In the genomic region with DNA sequence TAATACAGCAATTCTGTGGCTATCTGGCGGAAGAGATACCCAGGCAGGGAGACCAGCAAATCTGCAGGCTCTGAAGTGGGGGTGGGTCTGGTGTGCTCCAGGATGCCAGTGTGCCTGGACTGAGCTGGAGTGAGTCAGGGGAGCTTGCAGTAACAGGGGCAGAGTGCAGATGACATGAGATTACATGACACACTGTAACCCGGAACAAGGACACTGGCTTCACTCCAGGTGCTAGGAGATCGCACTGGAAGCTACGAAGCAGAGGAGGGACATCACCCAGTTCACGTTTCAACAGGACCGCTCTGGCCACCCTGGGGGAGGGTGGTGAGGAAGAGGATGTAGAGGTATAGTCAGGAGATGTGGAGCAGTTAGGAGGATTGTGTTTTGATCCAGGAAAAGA, we compare ENCODE assay signal across 18 cellular contexts.
DNase-seq lines count a peak whose midpoint lies in the region; ATAC-seq, FAIRE-seq and TF ChIP-seq lines count a peak whose summit lies in the region.
"Had no signal": no experiment of that assay in that cellular context is flagged by ENCODE, and none has a peak within 500 bp of the region (broad histone marks: within the 10 kb centered on the region; RNA-seq: fewer than 3 reads in every experiment).

No MANE protein-coding gene starts in this region.

- TF ChIP-seq CTCF in epithelial cell of esophagus (IDR thresholded peaks at IDR 0.05; ENCODE audit: insufficient read depth, low read depth, low read length, missing control alignments): no peak
- TF ChIP-seq CTCF in keratinocyte (optimal IDR thresholded peaks at IDR 0.05 in 1 of 3, IDR thresholded peaks at IDR 0.05 in 1 of 3, conservative IDR thresholded peaks at IDR 0.05 in 1 of 3; ENCODE audit: extremely low read depth in 1 of 3, insufficient read depth in 2 of 3, low read length in 3 of 3): no peak
- TF ChIP-seq CTCF in CD8-positive, alpha-beta T cell (IDR thresholded peaks at IDR 0.05): no peak

- H3K36me3 Mint-ChIP-seq in stimulated activated naive CD8-positive, alpha-beta T cell treated with anti-CD3 and anti-CD28 coated beads, Interleukin-15, Interleukin-2, amounts not matched to agents 100 ng/mL and 50 ng/mL, for 24 hours (ENCODE audit: low read depth): peaks cover 4% of the 10 kb centered on the region
- no peaks in the 10 kb centered on the region for H3K36me3 Mint-ChIP-seq in CD8-positive, alpha-beta T cell
- H3K36me3 Mint-ChIP-seq: CD4-positive, alpha-beta memory T cell had no signal

- no peak overlapping the region for H3K4me3 Mint-ChIP-seq in stimulated activated naive CD8-positive, alpha-beta T cell treated with anti-CD3 and anti-CD28 coated beads, Interleukin-15, Interleukin-2, amounts not matched to agents 100 ng/mL and 50 ng/mL, for 24 hours
- no peak overlapping the region for H3K4me3 Mint-ChIP-seq in CD8-positive, alpha-beta T cell
- H3K4me3 Mint-ChIP-seq: CD4-positive, alpha-beta memory T cell; GM23338; H9 had no signal

- H3K4me3 ChIP-seq in epithelial cell of esophagus (ENCODE audit: low read length) (no peak overlapping the region), keratinocyte (ENCODE audit: control insufficient read depth in 2 of 3, extremely low read depth in 1 of 3, insufficient read depth in 2 of 3, low read depth in 1 of 3, low read length in 3 of 3) (no peak overlapping the region)
- no peak overlapping the region for H3K4me3 ChIP-seq in effector memory CD4-positive, alpha-beta T cell (ENCODE audit: insufficient read depth, low read depth, low read length, poor library complexity, severe bottlenecking)
- no peak overlapping the region for H3K4me3 ChIP-seq in CD8-positive, alpha-beta T cell (ENCODE audit: low read depth, low read length)
- H3K4me3 ChIP-seq: GM23338 had no signal

- no peaks in the 10 kb centered on the region for H3K36me3 ChIP-seq in keratinocyte (ENCODE audit: control insufficient read depth in 2 of 2, extremely low read depth in 1 of 2, insufficient read depth in 2 of 2, low read length in 2 of 2)
- no peaks in the 10 kb centered on the region for H3K36me3 ChIP-seq in effector memory CD4-positive, alpha-beta T cell (ENCODE audit: control insufficient read depth, insufficient read depth, low read length)
- H3K36me3 ChIP-seq in CD8-positive, alpha-beta T cell (ENCODE audit: insufficient read depth, low read length): no peaks in the 10 kb centered on the region

- H3K9ac ChIP-seq in keratinocyte (ENCODE audit: control insufficient read depth, extremely low read depth, insufficient read depth, low read length): no peak overlapping the region

- ATAC-seq in stimulated activated naive CD8-positive, alpha-beta T cell treated with anti-CD3 and anti-CD28 coated beads, Interleukin-15, Interleukin-2, amounts not matched to agents 100 U/mL and 50 U/mL, for 24 hours: no peak
- no peak for ATAC-seq in CD8-positive, alpha-beta T cell
- ATAC-seq: GM23338, HCT116 had no signal

- H3K27me3 Mint-ChIP-seq in stimulated activated naive CD8-positive, alpha-beta T cell treated with anti-CD3 and anti-CD28 coated beads, Interleukin-15, Interleukin-2, amounts not matched to agents 100 ng/mL and 50 ng/mL, for 24 hours: peaks cover 13% of the 10 kb centered on the region
- H3K27me3 Mint-ChIP-seq in CD8-positive, alpha-beta T cell (ENCODE audit: low read depth): peaks cover 8% of the 10 kb centered on the region

- no peak for FAIRE-seq in keratinocyte (lab: Jason Lieb, UNC)
- FAIRE-seq: G401.6, GM12892, GM19239 had no signal

- no peaks in the 10 kb centered on the region for H3K4me1 Mint-ChIP-seq in stimulated activated naive CD8-positive, alpha-beta T cell treated with anti-CD3 and anti-CD28 coated beads, Interleukin-15, Interleukin-2, amounts not matched to agents 100 ng/mL and 50 ng/mL, for 24 hours (ENCODE audit: low read depth)
- H3K4me1 Mint-ChIP-seq in CD8-positive, alpha-beta T cell (ENCODE audit: low read depth): no peaks in the 10 kb centered on the region
- H3K4me1 Mint-ChIP-seq: CD4-positive, alpha-beta memory T cell; GM23338; H9 had no signal

- H3K9me3 ChIP-seq in keratinocyte (ENCODE audit: control insufficient read depth, low read depth, low read length): peaks cover 10% of the 10 kb centered on the region
- no peaks in the 10 kb centered on the region for H3K9me3 ChIP-seq in effector memory CD4-positive, alpha-beta T cell (ENCODE audit: control insufficient read depth, low read length)
- no peaks in the 10 kb centered on the region for H3K9me3 ChIP-seq in CD8-positive, alpha-beta T cell (ENCODE audit: low read length)

- no peak overlapping the region for H3K4me2 ChIP-seq in keratinocyte (ENCODE audit: control insufficient read depth, extremely low read depth, insufficient read depth, low read depth, low read length)
- H3K4me2 ChIP-seq: GM23338 had no signal

- H2AFZ ChIP-seq in keratinocyte (ENCODE audit: control insufficient read depth, low read length): no peak overlapping the region
- H2AFZ ChIP-seq: GM23338 had no signal

- H3K9me1 ChIP-seq in keratinocyte (ENCODE audit: control insufficient read depth, extremely low read depth, insufficient read depth, low read length): no peaks in the 10 kb centered on the region

- H3K27ac Mint-ChIP-seq in stimulated activated naive CD8-positive, alpha-beta T cell treated with anti-CD3 and anti-CD28 coated beads, Interleukin-15, Interleukin-2, amounts not matched to agents 100 ng/mL and 50 ng/mL, for 24 hours: peak overlapping the region; percentile 0
- H3K27ac Mint-ChIP-seq in CD8-positive, alpha-beta T cell: no peak overlapping the region
- H3K27ac Mint-ChIP-seq: CD4-positive, alpha-beta memory T cell; GM23338; H9 had no signal

- H3K79me2 ChIP-seq in keratinocyte (ENCODE audit: control insufficient read depth, insufficient read depth, low read length): no peaks in the 10 kb centered on the region

- peak overlapping the region; percentile 13 for H3K27ac ChIP-seq in keratinocyte (ENCODE audit: control insufficient read depth, insufficient read depth, low read length)
- H3K27ac ChIP-seq in effector memory CD4-positive, alpha-beta T cell (ENCODE audit: insufficient read depth, low read length, poor library complexity, severe bottlenecking): no peak overlapping the region
- H3K27ac ChIP-seq in CD8-positive, alpha-beta T cell (ENCODE audit: low read depth, low read length): no peak overlapping the region

- H3K4me1 ChIP-seq in keratinocyte (ENCODE audit: control insufficient read depth, extremely low read depth, insufficient read depth, low read length): peaks cover 28% of the 10 kb centered on the region
- no peaks in the 10 kb centered on the region for H3K4me1 ChIP-seq in effector memory CD4-positive, alpha-beta T cell (ENCODE audit: control insufficient read depth, insufficient read depth, low read length, poor library complexity, severe bottlenecking)
- no peaks in the 10 kb centered on the region for H3K4me1 ChIP-seq in CD8-positive, alpha-beta T cell (ENCODE audit: insufficient read depth, low read length)
- H3K4me1 ChIP-seq: Caco-2 had no signal

- no peak for DNase-seq in stimulated activated naive CD8-positive, alpha-beta T cell treated with anti-CD3 and anti-CD28 coated beads, Interleukin-15, Interleukin-2, amounts not matched to agents 100 U/mL and 50 U/mL, for 24 hours
- peak; percentile 20 for DNase-seq in epithelial cell of esophagus (ENCODE audit: low read depth)
- peak; percentile 40 for DNase-seq in keratinocyte (ENCODE audit: low read depth, low spot score)
- DNase-seq in effector memory CD4-positive, alpha-beta T cell: no peak
- no peak for DNase-seq in CD8-positive, alpha-beta T cell
- DNase-seq in posterior cingulate gyrus: no peak
- DNase-seq: C1 segment of cervical spinal cord; Caco-2; CD4-positive, alpha-beta memory T cell; DMS153; DND-41; H9 had no signal

- no peaks in the 10 kb centered on the region for H4K20me1 ChIP-seq in keratinocyte (ENCODE audit: control insufficient read depth, extremely low read depth, insufficient read depth, low read length)

- H3K9me3 Mint-ChIP-seq in stimulated activated naive CD8-positive, alpha-beta T cell treated with anti-CD3 and anti-CD28 coated beads, Interleukin-15, Interleukin-2, amounts not matched to agents 100 ng/mL and 50 ng/mL, for 24 hours: peaks cover 25% of the 10 kb centered on the region
- H3K9me3 Mint-ChIP-seq in CD8-positive, alpha-beta T cell: peaks cover 13% of the 10 kb centered on the region

- no peaks in the 10 kb centered on the region for H3K27me3 ChIP-seq in keratinocyte (ENCODE audit: control insufficient read depth, extremely low read depth, insufficient read depth, low read length)
- H3K27me3 ChIP-seq in effector memory CD4-positive, alpha-beta T cell (replicated peaks; ENCODE audit: control insufficient read depth, insufficient read depth, low read length, poor library complexity, severe bottlenecking): no peaks in the 10 kb centered on the region
- H3K27me3 ChIP-seq in CD8-positive, alpha-beta T cell (ENCODE audit: insufficient read depth, low read length): no peaks in the 10 kb centered on the region

- CTCF ChIA-PET in CD8-positive, alpha-beta T cell (lab: Charles Lee): no interaction called here

- intact Hi-C loops in CD8-positive, alpha-beta T cell (cut with DNase I, micrococcal nuclease): no loop called here
- intact Hi-C loops in posterior cingulate gyrus (cut with DNase I): no loop called here

- dilution Hi-C loops in keratinocyte (cut with MboI; ENCODE audit: extremely low pct_ligation_motif_present, low sequenced_read_pairs): no loop called here

- POLR2A ChIA-PET in CD8-positive, alpha-beta T cell (lab: Charles Lee): no interaction called here

Comparison
In these comparisons a context has a peak if more than half of its experiments do, and no peak if none do; other contexts are left out.
1. DNase-seq: peak in epithelial cell of esophagus (single experiment) and keratinocyte (single experiment); none in stimulated activated naive CD8-positive, alpha-beta T cell treated with anti-CD3 and anti-CD28 coated beads, Interleukin-15, Interleukin-2, amounts not matched to agents 100 U/mL and 50 U/mL, for 24 hours (single experiment), effector memory CD4-positive, alpha-beta T cell (0 of 3), CD8-positive, alpha-beta T cell (0 of 7) and posterior cingulate gyrus (0 of 10).